In the genomic region with DNA sequence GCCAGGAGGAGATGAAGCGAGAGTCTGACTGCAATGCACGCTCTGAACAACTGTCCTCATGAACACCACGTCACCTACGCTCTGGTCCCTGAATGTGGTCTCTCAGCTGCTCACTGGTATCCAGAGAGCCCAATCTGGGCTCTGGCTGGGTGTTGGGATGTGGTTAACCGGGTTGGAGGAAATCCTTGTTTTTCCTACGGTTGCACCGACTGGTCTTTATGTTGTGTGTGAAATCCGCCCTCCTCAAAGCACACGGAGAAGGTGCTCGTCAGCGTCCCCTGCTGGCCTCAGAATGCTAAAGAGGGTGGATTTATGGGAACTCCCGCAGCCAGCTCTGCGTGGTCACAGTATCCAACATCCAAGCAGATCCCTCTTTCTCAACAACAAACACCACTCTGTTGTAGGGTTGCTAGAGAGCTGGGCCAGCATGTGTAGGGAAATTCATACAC, we compare ENCODE assay signal across 8 cellular contexts.
DNase-seq lines count a peak whose midpoint lies in the region; ATAC-seq lines count a peak whose summit lies in the region.

No MANE protein-coding gene starts in this region.

- H3K4me1 Mint-ChIP-seq in stimulated activated naive CD8-positive, alpha-beta T cell treated with anti-CD3 and anti-CD28 coated beads, Interleukin-15, amount 100 ng/mL, for 72 hours = no peaks in the 10 kb centered on the region

- no peak overlapping the region for H3K27ac Mint-ChIP-seq in stimulated activated naive CD8-positive, alpha-beta T cell treated with anti-CD3 and anti-CD28 coated beads, Interleukin-15, amount 100 ng/mL, for 72 hours

- DNase-seq in DMS 273 (lab: John Stamatoyannopoulos, UW; ENCODE audit: unreplicated experiment) = peak; percentile 20
- no peak for DNase-seq in DMS 273 treated with DMSO at 0.1 percent for 48 hours (lab: John Stamatoyannopoulos, UW)
- peak; percentile 52 for DNase-seq in NCI-H1694 (lab: John Stamatoyannopoulos, UW)
- DNase-seq in activated CD8-positive, alpha-beta memory T cell treated with anti-CD3 and anti-CD28 coated beads, Interleukin-2, amount 50 U/mL, for 48 hours = peak; percentile 73
- DNase-seq in iPS-NIHi7 (ENCODE audit: extremely low spot score) = peak; percentile 81
- peak; percentile 8 to 14 for DNase-seq in stimulated activated naive CD8-positive, alpha-beta T cell treated with anti-CD3 and anti-CD28 coated beads, Interleukin-15, amount 100 ng/mL, for 72 hours
- DNase-seq in GF-D8 (lab: John Stamatoyannopoulos, UW) = no peak

- H3K27me3 Mint-ChIP-seq in stimulated activated naive CD8-positive, alpha-beta T cell treated with anti-CD3 and anti-CD28 coated beads, Interleukin-15, amount 100 ng/mL, for 72 hours = peaks cover 36% of the 10 kb centered on the region

- ATAC-seq in stimulated activated naive CD8-positive, alpha-beta T cell treated with anti-CD3 and anti-CD28 coated beads, Interleukin-15, amount 100 ng/mL, for 72 hours = no peak
- ATAC-seq in GM21423 (IDR thresholded peaks at IDR 0.05; ENCODE audit: unreplicated experiment) = no peak

- no peaks in the 10 kb centered on the region for H3K9me3 Mint-ChIP-seq in stimulated activated naive CD8-positive, alpha-beta T cell treated with anti-CD3 and anti-CD28 coated beads, Interleukin-15, amount 100 ng/mL, for 72 hours

- no peak overlapping the region for H3K4me3 Mint-ChIP-seq in stimulated activated naive CD8-positive, alpha-beta T cell treated with anti-CD3 and anti-CD28 coated beads, Interleukin-15, amount 100 ng/mL, for 72 hours

Comparison
In these comparisons a context has a peak if more than half of its experiments do, and no peak if none do; other contexts are left out.
1. DNase-seq: peak in DMS 273 (single experiment), NCI-H1694 (single experiment), activated CD8-positive, alpha-beta memory T cell treated with anti-CD3 and anti-CD28 coated beads, Interleukin-2, amount 50 U/mL, for 48 hours (single experiment), iPS-NIHi7 (single experiment) and stimulated activated naive CD8-positive, alpha-beta T cell treated with anti-CD3 and anti-CD28 coated beads, Interleukin-15, amount 100 ng/mL, for 72 hours (2 of 2); none in DMS 273 treated with DMSO at 0.1 percent for 48 hours (single experiment) and GF-D8 (single experiment).